ENCODE assay signal across 8 cellular contexts in genomic region chr7:604884-605531, GRCh38.
DNase-seq lines count a peak whose midpoint lies in the region; ATAC-seq and TF ChIP-seq lines count a peak whose summit lies in the region.

No MANE protein-coding gene starts in this region.

- WGBS in spleen, 5 donors: 52 to 69% (median 55%) methylated on average over 25 to 28 of the region's 28 CpGs
- WGBS in lower leg skin, 2 donors: 77 to 85% methylated on average over 28 of the region's 28 CpGs

- peaks cover 21% of the 10 kb centered on the region for H3K36me3 Mint-ChIP-seq in activated CD4-positive, alpha-beta memory T cell treated with anti-CD3 and anti-CD28 coated beads, Interleukin-2, amount 10 ng/mL, durations not matched to agents 7 days and 5 days (ENCODE audit: low read depth)

- peaks cover 69% of the 10 kb centered on the region for H3K4me1 Mint-ChIP-seq in activated CD4-positive, alpha-beta memory T cell treated with anti-CD3 and anti-CD28 coated beads, Interleukin-2, amount 10 ng/mL, durations not matched to agents 7 days and 5 days

- no peaks in the 10 kb centered on the region for H3K27me3 ChIP-seq in spleen (replicated peaks in 1 of 7)

- POLR2A ChIA-PET in activated CD4-positive, alpha-beta memory T cell treated with anti-CD3 and anti-CD28 coated beads, Interleukin-2, amount 10 ng/mL, durations not matched to agents 7 days and 5 days (lab: Charles Lee): interaction anchor here (1.0 to 7.5 kb wide), 11 partner anchors 9 to 318 kb away, joined by 3 to 113 read pairs (median 7); partner anchors contain the start of genes DNAAF5 and PRKAR1B

- H3K36me3 ChIP-seq in spleen: peaks cover 0 to 12% (median 2%) of the 10 kb centered on the region in 6 donors

- TF ChIP-seq POLR2A in spleen (IDR thresholded peaks at IDR 0.05): no peak
- no peak for TF ChIP-seq POLR2A in lower leg skin (IDR thresholded peaks at IDR 0.05)

- H3K9me3 Mint-ChIP-seq in activated CD4-positive, alpha-beta memory T cell treated with anti-CD3 and anti-CD28 coated beads, Interleukin-2, amount 10 ng/mL, durations not matched to agents 7 days and 5 days: no peaks in the 10 kb centered on the region

- peak overlapping the region; percentile 42 for H3K4me3 ChIP-seq in GM12875 (ENCODE audit: low read depth, low read length)
- H3K4me3 ChIP-seq in spleen: peak overlapping the region in 5 of 8 donors; percentile 4 to 62 (median 31)
- no peak overlapping the region for H3K4me3 ChIP-seq in lower leg skin (ENCODE audit: low read depth, poor library complexity, severe bottlenecking)

- peaks cover 47 to 95% (median 82%) of the 10 kb centered on the region in 6 donors for H3K4me1 ChIP-seq in spleen

- intact Hi-C loops in left ventricle myocardium superior (cut with micrococcal nuclease): no loop called here
- intact Hi-C loops in spleen (cut with DNase I; ENCODE audit: low total_unique reads): no loop called here
- intact Hi-C loops in lower leg skin (cut with DNase I; ENCODE audit: low total_unique reads): no loop called here

- ATAC-seq in left ventricle myocardium superior: no peak
- ATAC-seq in HG02571 (IDR thresholded peaks at IDR 0.05; ENCODE audit: unreplicated experiment): no peak

- H3K27ac ChIP-seq in spleen: peak overlapping the region; percentile 88 to 97 (median 93)

- H3K4me3 Mint-ChIP-seq in activated CD4-positive, alpha-beta memory T cell treated with anti-CD3 and anti-CD28 coated beads, Interleukin-2, amount 10 ng/mL, durations not matched to agents 7 days and 5 days: peak overlapping the region; percentile 94

- H3K9me3 ChIP-seq in spleen: peaks cover 0 to 16% (median 10%) of the 10 kb centered on the region in 8 donors

- CTCF ChIA-PET in activated CD4-positive, alpha-beta memory T cell treated with anti-CD3 and anti-CD28 coated beads, Interleukin-2, amount 10 ng/mL, durations not matched to agents 7 days and 5 days (lab: Charles Lee): interaction anchor here (1.0 to 2.1 kb wide), 3 partner anchors 13 to 19 kb away, joined by 3 to 7 read pairs (median 3); no protein-coding TSS in a partner anchor

- peak; percentile 32 for DNase-seq in activated CD4-positive, alpha-beta memory T cell treated with anti-CD3 and anti-CD28 coated beads, Interleukin-2, amount 10 ng/mL, durations not matched to agents 7 days and 5 days
- DNase-seq in left ventricle myocardium superior: peak; percentile 24
- peak; percentile 84 for DNase-seq in spleen
- DNase-seq in LoVo (ENCODE audit: low spot score): no peak
- DNase-seq in lower leg skin (ENCODE audit: low spot score in 2 of 2): no peak
- DNase-seq in SW480 (ENCODE audit: low spot score): no peak

- H3K27ac Mint-ChIP-seq in activated CD4-positive, alpha-beta memory T cell treated with anti-CD3 and anti-CD28 coated beads, Interleukin-2, amount 10 ng/mL, durations not matched to agents 7 days and 5 days: peak overlapping the region; percentile 100

- no peaks in the 10 kb centered on the region for H3K27me3 Mint-ChIP-seq in activated CD4-positive, alpha-beta memory T cell treated with anti-CD3 and anti-CD28 coated beads, Interleukin-2, amount 10 ng/mL, durations not matched to agents 7 days and 5 days

- TF ChIP-seq CTCF in GM12875 (IDR thresholded peaks at IDR 0.05; ENCODE audit: borderline replicate concordance, insufficient read depth, low read depth, low read length) (no peak), spleen (IDR thresholded peaks at IDR 0.05 in 8 of 11, conservative IDR thresholded peaks at IDR 0.05 in 3 of 11) (peak in 3 of 11 experiments; percentile 13 to 25 (median 14)), lower leg skin (IDR thresholded peaks at IDR 0.05) (no peak)

Comparison
In these comparisons a context has a peak if more than half of its experiments do, and no peak if none do; other contexts are left out.
1. DNase-seq: peak in activated CD4-positive, alpha-beta memory T cell treated with anti-CD3 and anti-CD28 coated beads, Interleukin-2, amount 10 ng/mL, durations not matched to agents 7 days and 5 days (single experiment), left ventricle myocardium superior (single experiment) and spleen (single experiment); none in LoVo (single experiment), lower leg skin (0 of 2) and SW480 (single experiment).